ENCODE assay signal across 9 cellular contexts in the genomic region with DNA sequence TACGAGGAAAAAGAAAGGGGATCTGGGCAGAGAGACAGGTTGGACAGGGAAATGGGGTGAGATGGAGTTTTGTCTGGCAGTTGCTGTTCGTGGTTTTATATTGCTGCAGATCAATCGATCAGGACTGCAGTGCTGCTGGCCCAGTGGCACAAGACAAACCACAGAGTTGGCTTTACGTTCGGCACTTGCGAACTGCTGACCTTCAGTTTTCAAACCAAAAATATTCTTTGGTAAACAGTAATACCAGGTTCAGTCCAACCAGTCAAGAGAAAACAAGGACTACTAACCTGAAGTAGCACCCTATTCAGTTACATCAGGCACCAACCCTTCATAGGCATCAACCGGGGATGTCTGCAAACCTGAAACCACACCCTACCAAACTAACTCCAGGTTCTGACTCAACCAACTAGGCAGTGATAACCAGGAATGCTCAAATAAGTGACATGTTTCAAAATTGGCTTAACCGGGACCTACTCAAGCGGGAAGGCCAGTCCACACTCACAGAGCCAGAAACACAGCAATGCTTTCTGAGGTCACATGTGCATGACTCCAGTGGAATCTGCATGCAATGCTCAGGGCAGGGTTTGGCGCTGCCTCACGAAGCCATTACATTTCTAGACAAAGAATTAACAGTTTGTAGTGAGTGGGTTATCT.
DNase-seq lines count a peak whose midpoint lies in the region; ATAC-seq, FAIRE-seq and TF ChIP-seq lines count a peak whose summit lies in the region.
"Had no signal": no experiment of that assay in that cellular context is flagged by ENCODE, and none has a peak within 500 bp of the region (broad histone marks: within the 10 kb centered on the region; RNA-seq: fewer than 3 reads in every experiment).

No MANE protein-coding gene starts in this region.

- no peak for TF ChIP-seq EP300 in K562 (IDR thresholded peaks at IDR 0.05; ENCODE audit: low read length)

- no peak for TF ChIP-seq POLR2A in K562 (conservative IDR thresholded peaks at IDR 0.05)

- CTCF ChIA-PET in K562 (lab: Yijun Ruan, JAX; ENCODE audit: low intra/inter-chr PET ratio): no interaction called here

- TF ChIP-seq CTCF in KMS-11 (conservative IDR thresholded peaks at IDR 0.05; ENCODE audit: low read depth, low read length): no peak
- no peak for TF ChIP-seq CTCF in K562 (IDR thresholded peaks at IDR 0.05 in 2 of 3, conservative IDR thresholded peaks at IDR 0.05 in 1 of 3; ENCODE audit: insufficient read depth in 2 of 3, low read depth in 1 of 3, low read length in 3 of 3)

- H3K9ac ChIP-seq in KMS-11: peak overlapping the region; percentile 9; the same call in 1 of the 2 replicates
- no peak overlapping the region for H3K9ac ChIP-seq in K562 (ENCODE audit: insufficient read depth in 1 of 2, low read depth in 2 of 2, low read length in 2 of 2)

- DNase-seq in K562 (ENCODE audit: extremely low read depth in 1 of 4, low spot score in 3 of 4) (no peak), kidney glomerular epithelial cell (lab: John Stamatoyannopoulos, UW) (peak; percentile 37), stromal cell of bone marrow (ENCODE audit: low read depth) (peak; percentile 82), NOMO-1 treated with dmso at 0.1 percent for 144 hours (lab: John Stamatoyannopoulos, UW; ENCODE audit: unreplicated experiment) (no peak)
- DNase-seq: activated CD4-positive, CD25-positive, alpha-beta regulatory T cell treated with anti-CD3 and anti-CD28 coated beads, Interleukin-2, amount 50 U/mL, for 72 hours; islet precursor cell had no signal

- 82% methylated on average over 8 of the region's 11 CpGs for WGBS in K562 (ENCODE audit: insufficient coverage, low coverage, missing lambda C conversion rate)

- FAIRE-seq in K562 (lab: Jason Lieb, UNC): peak; percentile 37

- H3K36me3 ChIP-seq in KMS-11 (ENCODE audit: insufficient read depth) (no peaks in the 10 kb centered on the region), K562 (ENCODE audit: control insufficient read depth, insufficient read depth, low read length) (peaks cover 9% of the 10 kb centered on the region; the same call in 2 of the 3 replicates)

- peak overlapping the region; percentile 90 for H3K27ac ChIP-seq in KMS-11
- no peak overlapping the region for H3K27ac ChIP-seq in K562 (ENCODE audit: extremely low read depth, low read depth, low read length)

- peaks cover 66% of the 10 kb centered on the region for H3K4me1 ChIP-seq in KMS-11 (ENCODE audit: low read depth, poor library complexity, severe bottlenecking)
- peaks cover 6% of the 10 kb centered on the region in 2 experiments; a peak in 3 of 5 replicates for H3K4me1 ChIP-seq in K562 (replicated peaks in 1 of 2; ENCODE audit: control insufficient read depth in 2 of 2, insufficient read depth in 2 of 2, low read length in 2 of 2)

- POLR2A ChIA-PET in K562 (lab: Yijun Ruan, JAX): interaction anchor here (0.6 kb wide), 1 partner anchor 184 kb away, joined by 3 read pairs; no protein-coding TSS in a partner anchor

- ATAC-seq in K562: no peak
- ATAC-seq in GM19324 (IDR thresholded peaks at IDR 0.05; ENCODE audit: low FRiP score, unreplicated experiment): no peak
- no peak for ATAC-seq in HG03378 (IDR thresholded peaks at IDR 0.05; ENCODE audit: unreplicated experiment)

- H3K79me2 ChIP-seq in KMS-11 (ENCODE audit: insufficient read depth, low read depth) (no peaks in the 10 kb centered on the region), K562 (ENCODE audit: control insufficient read depth, insufficient read depth, low read length) (0 out of 3 replicates have a peak, but pooled peaks cover 4% of the 10 kb centered on the region)

- H3K27me3 ChIP-seq in KMS-11 (ENCODE audit: insufficient read depth, low read depth) (no peaks in the 10 kb centered on the region), K562 (ENCODE audit: control insufficient read depth in 2 of 2, insufficient read depth in 2 of 2, low read length in 2 of 2) (no peaks in the 10 kb centered on the region)

- no peaks in the 10 kb centered on the region for H3K9me1 ChIP-seq in K562 (ENCODE audit: control insufficient read depth, insufficient read depth, low read length)

- TF ChIP-seq RAD21 in K562 (CRISPR knock-in tag; conservative IDR thresholded peaks at IDR 0.05 in 1 of 2, IDR thresholded peaks at IDR 0.05 in 1 of 2): no peak

- H3K4me2 ChIP-seq in KMS-11 (peak overlapping the region; percentile 84), K562 (ENCODE audit: insufficient read depth, low read length) (no peak overlapping the region)

- no peaks in the 10 kb centered on the region for H4K20me1 ChIP-seq in KMS-11 (ENCODE audit: insufficient read depth)
- H4K20me1 ChIP-seq in K562 (replicated peaks; ENCODE audit: control insufficient read depth, insufficient read depth, low read length): no peaks in the 10 kb centered on the region

- in situ Hi-C loops in K562 (cut with MboI): no loop called here

- H3K4me3 ChIP-seq in KMS-11 (IDR thresholded peaks at IDR 0.05; ENCODE audit: insufficient read depth, low read depth, low read length): no peak overlapping the region
- no peak overlapping the region for H3K4me3 ChIP-seq in K562

- BruUV-seq in K562 (replicated peaks; lab: Mats Ljungman, UMichigan): no TSS peak

- intact Hi-C loops in K562 (cut with micrococcal nuclease): no loop called here

- no peak overlapping the region for H2AFZ ChIP-seq in KMS-11 (ENCODE audit: low read depth)
- H2AFZ ChIP-seq in K562 (ENCODE audit: low read depth, low read length): no peak overlapping the region

- no peaks in the 10 kb centered on the region for H3K9me3 ChIP-seq in K562 (replicated peaks; ENCODE audit: control insufficient read depth, insufficient read depth, low read depth, low read length)

TF ChIP-seq in K562, 482 proteins besides CTCF, POLR2A, EP300 and RAD21:
- TF ChIP-seq, protein P1, sequence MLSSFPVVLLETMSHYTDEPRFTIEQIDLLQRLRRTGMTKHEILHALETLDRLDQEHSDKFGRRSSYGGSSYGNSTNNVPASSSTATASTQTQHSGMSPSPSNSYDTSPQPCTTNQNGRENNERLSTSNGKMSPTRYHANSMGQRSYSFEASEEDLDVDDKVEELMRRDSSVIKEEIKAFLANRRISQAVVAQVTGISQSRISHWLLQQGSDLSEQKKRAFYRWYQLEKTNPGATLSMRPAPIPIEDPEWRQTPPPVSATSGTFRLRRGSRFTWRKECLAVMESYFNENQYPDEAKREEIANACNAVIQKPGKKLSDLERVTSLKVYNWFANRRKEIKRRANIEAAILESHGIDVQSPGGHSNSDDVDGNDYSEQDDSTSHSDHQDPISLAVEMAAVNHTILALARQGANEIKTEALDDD (IDR thresholded peaks at IDR 0.05): peak; percentile 31; the same call in 1 of the 2 replicates
- TF ChIP-seq ZNF232 (CRISPR knock-in tag; IDR thresholded peaks at IDR 0.05): no peak
- no peak for TF ChIP-seq NFIX (CRISPR knock-in tag; IDR thresholded peaks at IDR 0.05; ENCODE audit: low read depth)

Comparison
In these comparisons a context has a peak if more than half of its experiments do, and no peak if none do; other contexts are left out.
1. DNase-seq: peak in kidney glomerular epithelial cell (single experiment) and stromal cell of bone marrow (single experiment); none in K562 (0 of 4) and NOMO-1 treated with dmso at 0.1 percent for 144 hours (single experiment).